Comparison of ENCODE assay signal across 7 cellular contexts in the genomic region with DNA sequence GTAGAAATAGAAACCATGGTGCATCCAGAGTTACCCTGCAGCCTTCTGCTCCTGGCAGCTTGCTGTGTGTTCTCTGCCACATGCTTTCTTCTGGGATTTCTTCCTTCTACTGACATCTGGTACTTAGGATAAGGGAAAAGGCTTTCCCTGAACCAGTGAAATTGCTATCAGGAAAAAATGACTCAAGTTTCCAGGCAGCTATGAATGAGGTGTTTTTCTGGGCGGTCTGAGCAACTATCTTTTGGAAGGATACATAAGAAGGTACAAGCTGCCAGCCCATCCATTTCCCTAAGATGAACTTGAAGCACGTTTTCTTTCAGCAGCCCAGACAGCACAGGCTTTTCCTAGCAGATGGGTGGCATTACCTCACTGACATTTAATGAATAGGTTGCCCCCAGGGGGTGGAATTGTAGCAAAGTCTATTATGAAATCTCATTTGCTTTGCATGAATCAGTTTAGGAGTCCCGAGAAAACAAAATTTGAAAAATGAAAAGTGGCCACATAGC.
A peak's percentile ranks its signal among the peaks of the same experiment; 100 is the strongest.
DNase-seq lines count a peak whose midpoint lies in the region; ATAC-seq and TF ChIP-seq lines count a peak whose summit lies in the region.

No MANE protein-coding gene starts in this region.

- peak overlapping the region; percentile 0; the same call in 1 of the 2 replicates for H3K27ac ChIP-seq in IMR-90 (ENCODE audit: insufficient read depth, low read length)
- H3K27ac ChIP-seq in thyroid gland = peak overlapping the region in 1 of 3 donors; percentile 24

- POLR2A ChIA-PET in IMR-90 (lab: Charles Lee; ENCODE audit: unreplicated experiment) = no interaction called here

- TF ChIP-seq CTCF in IMR-90 (conservative IDR thresholded peaks at IDR 0.05; ENCODE audit: low read depth, low read length) (no peak), thyroid gland (IDR thresholded peaks at IDR 0.05) (no peak)

- no peak overlapping the region for H2BK15ac ChIP-seq in IMR-90 (ENCODE audit: low read depth, low read length)

- H2AFZ ChIP-seq in IMR-90 (replicated peaks; ENCODE audit: low read length, poor library complexity) = no peak overlapping the region

- in situ Hi-C loops in IMR-90 (cut with MboI; ENCODE audit: low sequenced_read_pairs) = no loop called here

- no peaks in the 10 kb centered on the region for H3K27me3 Mint-ChIP-seq in stimulated activated naive B cell treated with anti-CD40 and anti-IgM and Interleukin-4, amounts not matched to agents 10 μg/mL and 1 μg/mL and 100 μg/mL, for 72 hours
- H3K27me3 Mint-ChIP-seq in activated T-cell treated with anti-CD3 and anti-CD28 coated beads, Interleukin-2, amount 50 U/mL, for 72 hours (ENCODE audit: low read depth) = no peaks in the 10 kb centered on the region

- H3K79me1 ChIP-seq in IMR-90 (ENCODE audit: low read depth in 1 of 2, low read length in 2 of 2) = peaks cover 19 to 84% of the 10 kb centered on the region in 2 experiments

- H3K36me3 Mint-ChIP-seq in stimulated activated naive B cell treated with anti-CD40 and anti-IgM and Interleukin-4, amounts not matched to agents 10 μg/mL and 1 μg/mL and 100 μg/mL, for 72 hours = peaks cover 37 to 60% of the 10 kb centered on the region in 2 donors
- H3K36me3 Mint-ChIP-seq in activated T-cell treated with anti-CD3 and anti-CD28 coated beads, Interleukin-2, amount 50 U/mL, for 72 hours (ENCODE audit: insufficient read depth in 2 of 2) = peaks cover 0 to 11% of the 10 kb centered on the region in 2 donors

- H3K23ac ChIP-seq in IMR-90 (ENCODE audit: low read depth, low read length) = 0 out of 2 replicates have a peak overlapping the region, but pooled peaks have one; percentile 22

- H4K91ac ChIP-seq in IMR-90 (ENCODE audit: insufficient read depth, low read depth, low read length) = no peak overlapping the region

- DNase-seq in IMR-90 = peak; percentile 84
- DNase-seq in NCI-H82 treated with DMSO at 0.1 percent for 48 hours (lab: John Stamatoyannopoulos, UW; ENCODE audit: unreplicated experiment) = peak; percentile 49
- peak; percentile 29 for DNase-seq in fibroblast of the conjunctiva (ENCODE audit: low read depth)
- DNase-seq in stimulated activated naive B cell treated with anti-CD40 and anti-IgM and Interleukin-4, amounts not matched to agents 10 μg/mL and 1 μg/mL and 100 μg/mL, for 72 hours = no peak
- no peak for DNase-seq in thyroid gland
- no peak for DNase-seq in activated T-cell treated with anti-CD3 and anti-CD28 coated beads, Interleukin-2, amount 50 U/mL, for 72 hours
- no peak for DNase-seq in SKM-1 (lab: John Stamatoyannopoulos, UW; ENCODE audit: unreplicated experiment)

- no peak for TF ChIP-seq POLR2A in IMR-90 (IDR thresholded peaks at IDR 0.05; ENCODE audit: low read depth, low read length)
- TF ChIP-seq POLR2A in thyroid gland (IDR thresholded peaks at IDR 0.05) = no peak

- no peak overlapping the region for H3K4me3 Mint-ChIP-seq in stimulated activated naive B cell treated with anti-CD40 and anti-IgM and Interleukin-4, amounts not matched to agents 10 μg/mL and 1 μg/mL and 100 μg/mL, for 72 hours
- no peak overlapping the region for H3K4me3 Mint-ChIP-seq in activated T-cell treated with anti-CD3 and anti-CD28 coated beads, Interleukin-2, amount 50 U/mL, for 72 hours

- CTCF ChIA-PET in IMR-90 (lab: Yijun Ruan, JAX) = interaction anchor here (1.1 kb wide), 1 partner anchor 9 kb away, joined by 3 read pairs; no protein-coding TSS in a partner anchor

- no peak overlapping the region for H2AK9ac ChIP-seq in IMR-90 (replicated peaks; ENCODE audit: low read depth, low read length, poor library complexity)

- intact Hi-C loops in IMR-90 (cut with micrococcal nuclease) = no loop called here
- intact Hi-C loops in thyroid gland (cut with DNase I) = no loop called here

- peaks cover 56 to 92% of the 10 kb centered on the region in 2 donors for H3K4me1 Mint-ChIP-seq in stimulated activated naive B cell treated with anti-CD40 and anti-IgM and Interleukin-4, amounts not matched to agents 10 μg/mL and 1 μg/mL and 100 μg/mL, for 72 hours
- H3K4me1 Mint-ChIP-seq in activated T-cell treated with anti-CD3 and anti-CD28 coated beads, Interleukin-2, amount 50 U/mL, for 72 hours (ENCODE audit: low read depth) = peaks cover 12% of the 10 kb centered on the region

- peaks cover 45% of the 10 kb centered on the region for H3K9me1 ChIP-seq in IMR-90 (ENCODE audit: insufficient read depth, low read length)

- H3K36me3 ChIP-seq in IMR-90 (ENCODE audit: control insufficient read depth, insufficient read depth, low read length) (peaks cover 15% of the 10 kb centered on the region), thyroid gland (no peaks in the 10 kb centered on the region)

- H2BK5ac ChIP-seq in IMR-90 (ENCODE audit: low read depth, low read length, poor library complexity, severe bottlenecking) = no peak overlapping the region

- H3K4me3 ChIP-seq in IMR-90 (ENCODE audit: insufficient read depth, low read depth, low read length) = no peak overlapping the region
- no peak overlapping the region for H3K4me3 ChIP-seq in thyroid gland (replicated peaks in 1 of 3)

- no peak overlapping the region for H3K4ac ChIP-seq in IMR-90 (ENCODE audit: low read depth, low read length)

- TF ChIP-seq RAD21 in IMR-90 (IDR thresholded peaks at IDR 0.05; ENCODE audit: low read length) = no peak

- H3K27ac Mint-ChIP-seq in stimulated activated naive B cell treated with anti-CD40 and anti-IgM and Interleukin-4, amounts not matched to agents 10 μg/mL and 1 μg/mL and 100 μg/mL, for 72 hours = peak overlapping the region; percentile 6
- no peak overlapping the region for H3K27ac Mint-ChIP-seq in activated T-cell treated with anti-CD3 and anti-CD28 coated beads, Interleukin-2, amount 50 U/mL, for 72 hours

- no peak overlapping the region; the same call in 1 of the 2 replicates for H3K18ac ChIP-seq in IMR-90 (ENCODE audit: low read depth, low read length)

- dilution Hi-C loops in IMR-90 (cut with HindIII; ENCODE audit: low sequenced_read_pairs, unreplicated experiment) = no loop called here

- no peak overlapping the region for H2BK20ac ChIP-seq in IMR-90 (ENCODE audit: low read depth, low read length)

- H3K56ac ChIP-seq in IMR-90 (ENCODE audit: extremely low read depth, insufficient read depth, low read length) = no peak overlapping the region

- H2AK5ac ChIP-seq in IMR-90 (ENCODE audit: low read depth, low read length) = no peak overlapping the region

- no peak overlapping the region for H4K8ac ChIP-seq in IMR-90 (ENCODE audit: low read depth in 2 of 2, low read length in 2 of 2)

- 0% methylated on average over 1 of the region's 3 CpGs; no CpG with 5 or more reads in 1 of the 2 experiments for WGBS in IMR-90 (ENCODE audit: extremely low coverage in 2 of 2, insufficient read length in 1 of 2), 2 experiments
- WGBS in thyroid gland, 2 donors = 76 to 82% methylated on average over 3 of the region's 3 CpGs

- peak overlapping the region; percentile 0 for H3K4me2 ChIP-seq in IMR-90 (ENCODE audit: low read depth, low read length)

- H3K4me1 ChIP-seq in IMR-90 (ENCODE audit: control insufficient read depth, insufficient read depth, low read length) (peaks cover 32% of the 10 kb centered on the region), thyroid gland (peaks cover 28 to 37% of the 10 kb centered on the region in 2 donors)

- no TSS peak for BruUV-seq in IMR-90 (replicated peaks; lab: Mats Ljungman, UMichigan)

- H3K14ac ChIP-seq in IMR-90 (replicated peaks; ENCODE audit: low read depth, low read length) = 0 out of 2 replicates have a peak overlapping the region, but pooled peaks have one; percentile 2

- H3K9me3 Mint-ChIP-seq in stimulated activated naive B cell treated with anti-CD40 and anti-IgM and Interleukin-4, amounts not matched to agents 10 μg/mL and 1 μg/mL and 100 μg/mL, for 72 hours = no peaks in the 10 kb centered on the region
- H3K9me3 Mint-ChIP-seq in activated T-cell treated with anti-CD3 and anti-CD28 coated beads, Interleukin-2, amount 50 U/mL, for 72 hours = no peaks in the 10 kb centered on the region

- H3K9me3 ChIP-seq in IMR-90 (ENCODE audit: control insufficient read depth, insufficient read depth, low read length) = no peaks in the 10 kb centered on the region
- H3K9me3 ChIP-seq in thyroid gland = no peaks in the 10 kb centered on the region

- H4K5ac ChIP-seq in IMR-90 (ENCODE audit: low read depth, low read length) = no peak overlapping the region

- H4K20me1 ChIP-seq in IMR-90 (ENCODE audit: insufficient read depth, low read length) = peaks cover 87% of the 10 kb centered on the region

- H3K27me3 ChIP-seq in IMR-90 (ENCODE audit: control insufficient read depth, insufficient read depth, low read length) (no peaks in the 10 kb centered on the region), thyroid gland (no peaks in the 10 kb centered on the region)

- H3K9ac ChIP-seq in IMR-90 (ENCODE audit: low read depth, low read length) = no peak overlapping the region

- no peak overlapping the region for H2BK120ac ChIP-seq in IMR-90 (ENCODE audit: low read depth, low read length)

- ATAC-seq in IMR-90 (ENCODE audit: low read depth) = peak; percentile 7
- no peak for ATAC-seq in stimulated activated naive B cell treated with anti-CD40 and anti-IgM and Interleukin-4, amounts not matched to agents 10 μg/mL and 1 μg/mL and 100 μg/mL, for 72 hours (replicated peaks)
- ATAC-seq in activated T-cell treated with anti-CD3 and anti-CD28 coated beads, Interleukin-2, amount 50 U/mL, for 72 hours (replicated peaks in 1 of 2) = no peak

TF ChIP-seq in IMR-90, 13 proteins besides CTCF, POLR2A, EP300 and RAD21:
- TF ChIP-seq MAZ (IDR thresholded peaks at IDR 0.05; ENCODE audit: borderline replicate concordance, low read depth, low read length) (peak; percentile 26; the same call in 1 of the 2 replicates), BHLHE40 (IDR thresholded peaks at IDR 0.05; ENCODE audit: low read depth, low read length) (peak; percentile 60; the same call in 1 of the 2 replicates), RCOR1 (IDR thresholded peaks at IDR 0.05; ENCODE audit: insufficient replicate concordance, low read length) (no peak), RFX5 (IDR thresholded peaks at IDR 0.05; ENCODE audit: low read depth, low read length) (peak; percentile 80), FOS (IDR thresholded peaks at IDR 0.05; ENCODE audit: low read depth, low read length) (0 out of 2 replicates have a peak, but pooled peaks have one; percentile 25), MAFK (IDR thresholded peaks at IDR 0.05; ENCODE audit: low read depth, low read length) (no peak), CEBPB (IDR thresholded peaks at IDR 0.05; ENCODE audit: low read depth, low read length) (peak; percentile 44; the same call in 1 of the 2 replicates)

Comparison
In these comparisons a context has a peak if more than half of its experiments do, and no peak if none do; other contexts are left out.
1. DNase-seq: peak in IMR-90 (single experiment), NCI-H82 treated with DMSO at 0.1 percent for 48 hours (single experiment) and fibroblast of the conjunctiva (single experiment); none in stimulated activated naive B cell treated with anti-CD40 and anti-IgM and Interleukin-4, amounts not matched to agents 10 μg/mL and 1 μg/mL and 100 μg/mL, for 72 hours (single experiment), thyroid gland (0 of 2), activated T-cell treated with anti-CD3 and anti-CD28 coated beads, Interleukin-2, amount 50 U/mL, for 72 hours (0 of 2) and SKM-1 (single experiment).